In the genomic region with DNA sequence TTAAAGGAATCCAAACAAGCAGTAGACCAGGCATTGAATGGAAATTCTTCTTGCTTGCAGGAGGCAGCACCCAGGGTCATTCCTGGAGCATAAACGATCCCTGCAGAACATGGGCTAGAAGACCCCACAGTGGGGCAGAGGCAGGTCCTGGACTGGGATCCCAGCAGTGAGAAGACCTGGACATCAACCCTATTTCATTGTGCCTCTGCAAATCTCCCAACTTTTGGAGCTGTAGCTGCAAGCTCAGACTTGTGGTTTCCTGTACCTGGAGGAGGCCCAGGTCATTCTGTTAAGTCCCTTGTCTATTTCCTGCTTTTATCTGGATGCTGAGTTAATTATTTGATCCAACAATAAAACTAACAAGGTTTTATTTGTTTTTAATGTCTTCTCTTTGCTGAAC, we compare ENCODE assay signal across 20 cellular contexts.
"Had no signal": no experiment of that assay in that cellular context is flagged by ENCODE, and none has a peak within 500 bp of the region (broad histone marks: within the 10 kb centered on the region; RNA-seq: fewer than 3 reads in every experiment).

No MANE protein-coding gene starts in this region.

- H3K27me3 ChIP-seq: dorsolateral prefrontal cortex, esophagus squamous epithelium, neutrophil, right atrium auricular region, sigmoid colon had no signal

- H3K4me3 ChIP-seq: coronary artery, dorsolateral prefrontal cortex, esophagus squamous epithelium, left ventricle myocardium inferior, lung, right atrium auricular region, sigmoid colon, skin epidermis had no signal

- FAIRE-seq: kidney, urothelium cell line had no signal

- H3K27ac ChIP-seq: coronary artery, esophagus squamous epithelium, left ventricle myocardium inferior, neutrophil, right atrium auricular region, sigmoid colon, skin epidermis had no signal

- H3K36me3 ChIP-seq: esophagus squamous epithelium, left ventricle myocardium inferior, neutrophil, right atrium auricular region, sigmoid colon had no signal

- ATAC-seq: left cardiac atrium; naive thymus-derived CD4-positive, alpha-beta T cell had no signal

- DNase-seq: dorsolateral prefrontal cortex; effector CD8-positive, alpha-beta T cell; esophagus squamous epithelium; foreskin fibroblast; immature natural killer cell; kidney; left cardiac atrium; left ventricle myocardium inferior; mesendoderm; naive thymus-derived CD4-positive, alpha-beta T cell; sigmoid colon; stimulated activated CD4-positive, alpha-beta T cell treated with anti-CD3 and anti-CD28 coated beads, Interleukin-12 subunit alpha, Interleukin-12 subunit beta, amount 100 ng/mL, for 4 hours; stimulated activated naive CD4-positive, alpha-beta T cell treated with Interleukin-2 at 50 U/mL for 16 hours; trophoblast cell had no signal

- H3K9me3 ChIP-seq: esophagus squamous epithelium, left ventricle myocardium inferior, neutrophil, right atrium auricular region, sigmoid colon had no signal
